Comparison of ENCODE assay signal across 1 cellular context in genomic region chr2:150476213-150476740, GRCh38.
TF ChIP-seq lines count a peak whose summit lies in the region.

No MANE protein-coding gene starts in this region.

TF ChIP-seq in GM23338, 12 proteins besides CTCF, POLR2A, EP300 and RAD21:
- no peak for TF ChIP-seq ZNF462 (CRISPR knock-in tag; IDR thresholded peaks at IDR 0.05)
- TF ChIP-seq ZNF114 (CRISPR knock-in tag; IDR thresholded peaks at IDR 0.05): no peak
- no peak for TF ChIP-seq EZH2 (IDR thresholded peaks at IDR 0.05; ENCODE audit: low read depth, unreplicated experiment)
- no peak for TF ChIP-seq EZH2phosphoT487 (IDR thresholded peaks at IDR 0.05; ENCODE audit: unreplicated experiment)
- no peak for TF ChIP-seq POLR2AphosphoS5 (IDR thresholded peaks at IDR 0.05; ENCODE audit: low read depth)
- TF ChIP-seq NANOG (IDR thresholded peaks at IDR 0.05; ENCODE audit: borderline replicate concordance): no peak
